In the genomic region with DNA sequence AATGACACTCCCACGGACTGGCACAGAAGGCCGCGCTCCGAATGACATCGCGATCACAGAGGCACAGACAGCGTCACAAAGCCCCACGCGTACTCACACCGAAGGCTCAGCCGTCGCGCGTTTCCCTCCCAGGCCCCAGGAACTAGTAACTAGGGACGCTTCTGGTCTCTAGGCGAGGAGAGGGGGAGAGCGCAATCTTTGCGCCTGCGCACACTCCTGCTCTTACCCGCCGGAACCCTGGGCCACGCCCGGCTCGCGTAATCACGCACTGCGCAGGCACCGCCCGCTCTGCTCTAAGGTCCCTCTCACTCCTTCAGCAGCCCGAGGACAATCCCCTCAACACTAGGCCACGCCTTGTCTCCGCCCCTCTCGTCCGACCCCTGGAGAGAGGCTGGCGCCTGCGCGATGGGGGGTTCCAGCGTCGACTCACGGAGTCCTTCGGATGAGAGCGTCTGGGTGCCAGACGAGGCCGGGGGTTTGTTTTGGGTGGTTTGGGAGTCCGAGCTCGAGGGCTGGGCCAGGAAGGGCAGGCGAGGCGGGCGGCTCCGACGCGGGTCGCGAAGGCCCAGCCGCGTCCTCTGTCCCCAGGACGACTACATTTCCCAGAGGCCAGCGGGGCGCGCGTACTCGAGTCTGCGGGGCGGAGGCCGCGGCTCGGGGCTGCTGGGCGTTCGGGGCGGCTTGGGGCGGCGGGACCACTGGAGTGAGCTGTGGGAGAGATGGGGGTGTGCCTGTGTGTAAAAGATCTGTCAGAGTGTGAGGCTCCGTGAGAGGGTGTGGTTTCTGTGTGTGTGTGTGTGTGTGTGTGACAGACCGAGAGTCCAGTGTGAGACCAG, we compare ENCODE assay signal across 8 cellular contexts. TPM values are rescaled to one million over a fixed set of nuclear protein-coding genes. Genes with fewer than 3 reads are reported as not detected.
DNase-seq lines count a peak whose midpoint lies in the region; ATAC-seq and TF ChIP-seq lines count a peak whose summit lies in the region.

Gene ZNF471, plus strand, starts transcription at position 410 of the 836 bp plus-strand sequence. CDS start 3,717 bp downstream, outside the sequence.

- H3F3A ChIP-seq in SK-N-SH (replicated peaks; ENCODE audit: insufficient read depth) = no peaks in the 10 kb centered on the region

- peak; percentile 87 for DNase-seq in AG04449 (ENCODE audit: low read depth, low spot score)
- peak; percentile 98 for DNase-seq in SK-N-SH
- peak; percentile 98 for DNase-seq in glutamatergic neuron
- peak; percentile 96 for DNase-seq in omental fat pad (ENCODE audit: low spot score)
- peak; percentile 97 to 98 for DNase-seq in suprapubic skin (ENCODE audit: low spot score in 2 of 2)
- DNase-seq in RKO (ENCODE audit: low spot score) = no peak

- no peak within 1 kb of the TSS for H3K4me3 Mint-ChIP-seq in activated naive CD4-positive, alpha-beta T cell treated with anti-CD3 and anti-CD28 coated beads, Interleukin-2, amount 50 U/mL, for 24 hours
- no peak within 1 kb of the TSS for H3K4me3 Mint-ChIP-seq in glutamatergic neuron (ENCODE audit: unreplicated experiment)

- ATAC-seq in HG03432 (IDR thresholded peaks at IDR 0.05; ENCODE audit: unreplicated experiment) = peak; percentile 79
- peak; percentile 100 for ATAC-seq in omental fat pad (ENCODE audit: low FRiP score)

- no peaks in the 10 kb centered on the region for H3K9me2 ChIP-seq in SK-N-SH

- H2AFZ ChIP-seq in SK-N-SH (ENCODE audit: low read depth) = peak within 1 kb of the TSS; percentile 90

- 1% methylated on average over 25 of the region's 74 CpGs for WGBS in SK-N-SH (ENCODE audit: low lambda C conversion rate)
- WGBS in suprapubic skin = 3% methylated on average over 53 of the region's 74 CpGs

- H3K27ac ChIP-seq in SK-N-SH (ENCODE audit: low read depth in 2 of 2, low read length in 1 of 2) (peak within 1 kb of the TSS; percentile 87 to 94), suprapubic skin (peak within 1 kb of the TSS; percentile 98)

- TF ChIP-seq CTCF in AG04449 (IDR thresholded peaks at IDR 0.05; ENCODE audit: insufficient read depth, low read length, missing control alignments) (no peak), SK-N-SH (IDR thresholded peaks at IDR 0.05) (no peak), glutamatergic neuron (IDR thresholded peaks at IDR 0.05; ENCODE audit: partially characterized antibody, unreplicated experiment) (no peak), omental fat pad (IDR thresholded peaks at IDR 0.05) (no peak), suprapubic skin (IDR thresholded peaks at IDR 0.05) (no peak)

- H3K9me3 ChIP-seq in SK-N-SH = no peaks in the 10 kb centered on the region
- no peaks in the 10 kb centered on the region for H3K9me3 ChIP-seq in suprapubic skin

- POLR2A ChIA-PET in AG04449 (lab: Yijun Ruan, JAX) (no interaction called here), SK-N-SH (lab: Yijun Ruan, JAX) (no interaction called here)

- peak within 1 kb of the TSS; percentile 88 for H3K9ac ChIP-seq in SK-N-SH

- CTCF ChIA-PET in AG04449 (lab: Yijun Ruan, JAX) (no interaction called here), SK-N-SH (lab: Yijun Ruan, JAX) (no interaction called here)

- H3K27ac Mint-ChIP-seq in activated naive CD4-positive, alpha-beta T cell treated with anti-CD3 and anti-CD28 coated beads, Interleukin-2, amount 50 U/mL, for 24 hours = peak within 1 kb of the TSS; percentile 79
- H3K27ac Mint-ChIP-seq in glutamatergic neuron (ENCODE audit: unreplicated experiment) = peak within 1 kb of the TSS; percentile 64

- TF ChIP-seq RAD21 in SK-N-SH (IDR thresholded peaks at IDR 0.05; ENCODE audit: low read length) = no peak

- H3K79me2 ChIP-seq in SK-N-SH (ENCODE audit: insufficient read depth) = no peaks in the 10 kb centered on the region

- peaks cover 9% of the 10 kb centered on the region for H3K9me3 Mint-ChIP-seq in activated naive CD4-positive, alpha-beta T cell treated with anti-CD3 and anti-CD28 coated beads, Interleukin-2, amount 50 U/mL, for 24 hours
- H3K9me3 Mint-ChIP-seq in glutamatergic neuron (ENCODE audit: unreplicated experiment) = peaks cover 5% of the 10 kb centered on the region

- peak within 1 kb of the TSS; percentile 84 for H3K4me3 ChIP-seq in AG04449 (ENCODE audit: low read depth, low read length)
- H3K4me3 ChIP-seq in SK-N-SH (ENCODE audit: low read depth in 2 of 2, low read length in 1 of 2) = peak within 1 kb of the TSS; percentile 44 to 72
- peak within 1 kb of the TSS; percentile 83 for H3K4me3 ChIP-seq in suprapubic skin

- peaks cover 6% of the 10 kb centered on the region for H3K4me1 Mint-ChIP-seq in activated naive CD4-positive, alpha-beta T cell treated with anti-CD3 and anti-CD28 coated beads, Interleukin-2, amount 50 U/mL, for 24 hours
- H3K4me1 Mint-ChIP-seq in glutamatergic neuron (ENCODE audit: low read depth, unreplicated experiment) = no peaks in the 10 kb centered on the region

- H3K27me3 ChIP-seq in SK-N-SH (ENCODE audit: insufficient read depth) (no peaks in the 10 kb centered on the region), suprapubic skin (no peaks in the 10 kb centered on the region)

- H3K36me3 ChIP-seq in SK-N-SH (replicated peaks in 1 of 2; ENCODE audit: control insufficient read depth in 1 of 2, insufficient read depth in 2 of 2, low read length in 1 of 2) (peaks cover 0 to 6% of the 10 kb centered on the region in 2 experiments), suprapubic skin (peaks cover under 1% of the 10 kb centered on the region)

- TF ChIP-seq POLR2A in suprapubic skin (IDR thresholded peaks at IDR 0.05) = no peak

- H3K36me3 Mint-ChIP-seq in activated naive CD4-positive, alpha-beta T cell treated with anti-CD3 and anti-CD28 coated beads, Interleukin-2, amount 50 U/mL, for 24 hours = peaks cover 13% of the 10 kb centered on the region
- H3K36me3 Mint-ChIP-seq in glutamatergic neuron (ENCODE audit: unreplicated experiment) = peaks cover 1% of the 10 kb centered on the region

- H4K20me1 ChIP-seq in SK-N-SH (ENCODE audit: insufficient read depth) = no peaks in the 10 kb centered on the region

- peak within 1 kb of the TSS; percentile 88 for H3K4me2 ChIP-seq in SK-N-SH

- TF ChIP-seq EP300 in SK-N-SH (IDR thresholded peaks at IDR 0.05; ENCODE audit: borderline replicate concordance in 1 of 2, low read depth in 1 of 2, low read length in 1 of 2) = no peak
- no peak for TF ChIP-seq EP300 in suprapubic skin (IDR thresholded peaks at IDR 0.05)

- H3K27me3 Mint-ChIP-seq in activated naive CD4-positive, alpha-beta T cell treated with anti-CD3 and anti-CD28 coated beads, Interleukin-2, amount 50 U/mL, for 24 hours = peaks cover 4% of the 10 kb centered on the region
- H3K27me3 Mint-ChIP-seq in glutamatergic neuron (ENCODE audit: unreplicated experiment) = peaks cover 5% of the 10 kb centered on the region

- H3K4me1 ChIP-seq in SK-N-SH (ENCODE audit: control insufficient read depth in 1 of 2, insufficient read depth in 2 of 2, low read depth in 1 of 2, low read length in 1 of 2) = peaks cover 0 to 10% of the 10 kb centered on the region in 2 experiments; a peak in 1 of 4 replicates
- H3K4me1 ChIP-seq in suprapubic skin = peaks cover 13% of the 10 kb centered on the region

TF ChIP-seq in SK-N-SH, 30 proteins besides CTCF, POLR2A, EP300 and RAD21:
- TF ChIP-seq MXI1 (IDR thresholded peaks at IDR 0.05; ENCODE audit: low read depth, low read length) (peak; percentile 92), SIN3A (IDR thresholded peaks at IDR 0.05; ENCODE audit: borderline replicate concordance, low read depth, low read length) (0 out of 2 replicates have a peak, but pooled peaks have one; percentile 39), FOXJ3 (CRISPR knock-in tag; IDR thresholded peaks at IDR 0.05) (no peak), RCOR1 (IDR thresholded peaks at IDR 0.05; ENCODE audit: low read length) (no peak), GATA2 (CRISPR knock-in tag; IDR thresholded peaks at IDR 0.05) (no peak), POLR2AphosphoS5 (IDR thresholded peaks at IDR 0.05; ENCODE audit: low read depth, low read length) (peak; percentile 65), CHD2 (IDR thresholded peaks at IDR 0.05; ENCODE audit: low read length, partially characterized antibody) (no peak), NRF1 (IDR thresholded peaks at IDR 0.05; ENCODE audit: low read depth, low read length) (peak; percentile 95)
- TF ChIP-seq, protein P1, sequence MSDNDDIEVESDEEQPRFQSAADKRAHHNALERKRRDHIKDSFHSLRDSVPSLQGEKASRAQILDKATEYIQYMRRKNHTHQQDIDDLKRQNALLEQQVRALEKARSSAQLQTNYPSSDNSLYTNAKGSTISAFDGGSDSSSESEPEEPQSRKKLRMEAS (IDR thresholded peaks at IDR 0.05; ENCODE audit: low read depth) = peak; percentile 93

RNA-seq across cellular contexts. Expression of gene ZNF471, which starts in this region (rescaled TPM):
- polyA plus RNA-seq in SK-N-SH (2012; rRNA removed) = 2.5 and 4.0 TPM in 2 replicates
- 2.1 and 2.2 TPM in 2 replicates for polyA plus RNA-seq in SK-N-SH (2012; cell fraction: cytosol; rRNA removed)
- 8.1 and 16.2 TPM in 2 replicates for polyA plus RNA-seq in SK-N-SH (2012; cell fraction: nucleus; rRNA removed)
- total RNA-seq in glutamatergic neuron (ENCODE audit: unreplicated experiment) = 18.7 TPM
- total RNA-seq in omental fat pad = 1 to 10 TPM; 1.9 to 6.0 (median 5.2) TPM
- 1 to 10 TPM; 2.2 to 8.1 (median 3.9) TPM for total RNA-seq in suprapubic skin
